In genomic region chr12:93140309-93140708, GRCh38 we compare ENCODE assay signal across 19 cellular contexts.
DNase-seq lines count a peak whose midpoint lies in the region; ATAC-seq, FAIRE-seq and TF ChIP-seq lines count a peak whose summit lies in the region.
"Had no signal": no experiment of that assay in that cellular context is flagged by ENCODE, and none has a peak within 500 bp of the region (broad histone marks: within the 10 kb centered on the region; RNA-seq: fewer than 3 reads in every experiment).

No MANE protein-coding gene starts in this region.

- H3K4me3 ChIP-seq in kidney (ENCODE audit: low read length in 2 of 2) (no peak overlapping the region), liver (ENCODE audit: low read depth in 1 of 3, low read length in 3 of 3) (no peak overlapping the region), upper lobe of right lung (no peak overlapping the region), small intestine (ENCODE audit: low read depth in 1 of 2, low read length in 2 of 2) (no peak overlapping the region)
- H3K4me3 ChIP-seq: GM23338 had no signal

- H3K4me3 Mint-ChIP-seq in nephron progenitor cell = no peak overlapping the region
- H3K4me3 Mint-ChIP-seq in osteocyte (ENCODE audit: unreplicated experiment) = no peak overlapping the region
- H3K4me3 Mint-ChIP-seq: CD4-positive, alpha-beta T cell; GM23338 had no signal

- DNase-seq in kidney (no peak), nephron progenitor cell (no peak), upper lobe of right lung (no peak), osteocyte (ENCODE audit: extremely low spot score, unreplicated experiment) (no peak), small intestine (no peak)
- no peak for DNase-seq in effector CD4-positive, alpha-beta T cell
- DNase-seq: ACHN; BE2C; Caco-2; CD4-positive, alpha-beta T cell; HCEC 1CT; IMR-90 had no signal

- H3K27me3 ChIP-seq in liver (ENCODE audit: control insufficient read depth in 4 of 4, insufficient read depth in 4 of 4, low read length in 3 of 4) (no peaks in the 10 kb centered on the region), upper lobe of right lung (no peaks in the 10 kb centered on the region), small intestine (ENCODE audit: control insufficient read depth in 2 of 2, insufficient read depth in 2 of 2, low read length in 2 of 2) (no peaks in the 10 kb centered on the region)
- H3K27me3 ChIP-seq: BE2C had no signal

- H3K27ac Mint-ChIP-seq in nephron progenitor cell = peak overlapping the region; percentile 76
- H3K27ac Mint-ChIP-seq in osteocyte (ENCODE audit: unreplicated experiment) = no peak overlapping the region
- H3K27ac Mint-ChIP-seq: CD4-positive, alpha-beta T cell; GM23338 had no signal

- peaks cover 9% of the 10 kb centered on the region for H3K9me3 Mint-ChIP-seq in nephron progenitor cell
- no peaks in the 10 kb centered on the region for H3K9me3 Mint-ChIP-seq in osteocyte (ENCODE audit: unreplicated experiment)
- H3K9me3 Mint-ChIP-seq: GM23338 had no signal

- H3K27me3 Mint-ChIP-seq in nephron progenitor cell (ENCODE audit: low read depth, poor library complexity) = peaks cover 3% of the 10 kb centered on the region
- H3K27me3 Mint-ChIP-seq in osteocyte (ENCODE audit: unreplicated experiment) = peaks cover 3% of the 10 kb centered on the region
- H3K27me3 Mint-ChIP-seq: CD4-positive, alpha-beta T cell had no signal

- peaks cover 55% of the 10 kb centered on the region for H3K4me1 Mint-ChIP-seq in nephron progenitor cell
- peaks cover 24% of the 10 kb centered on the region for H3K4me1 Mint-ChIP-seq in osteocyte (ENCODE audit: unreplicated experiment)
- H3K4me1 Mint-ChIP-seq: GM23338 had no signal

- H3K27ac ChIP-seq in kidney (ENCODE audit: low read depth in 2 of 2, low read length in 2 of 2) (peak overlapping the region; percentile 2 to 6), liver (ENCODE audit: low read depth in 1 of 2, low read length in 2 of 2) (no peak overlapping the region), upper lobe of right lung (no peak overlapping the region), small intestine (ENCODE audit: low read depth in 1 of 2, low read length in 1 of 2) (no peak overlapping the region)

- TF ChIP-seq CTCF in kidney (IDR thresholded peaks at IDR 0.05; ENCODE audit: borderline replicate concordance, extremely low read depth, insufficient read depth) = no peak
- no peak for TF ChIP-seq CTCF in liver (IDR thresholded peaks at IDR 0.05; ENCODE audit: low read depth, low read length, missing input control)
- TF ChIP-seq CTCF in nephron progenitor cell (IDR thresholded peaks at IDR 0.05) = no peak
- no peak for TF ChIP-seq CTCF in upper lobe of right lung (IDR thresholded peaks at IDR 0.05)
- no peak for TF ChIP-seq CTCF in osteocyte (IDR thresholded peaks at IDR 0.05)

- no peaks in the 10 kb centered on the region for H3K36me3 ChIP-seq in kidney (ENCODE audit: control insufficient read depth in 1 of 2, insufficient read depth in 2 of 2, low read length in 2 of 2)
- no peaks in the 10 kb centered on the region for H3K36me3 ChIP-seq in liver (ENCODE audit: control insufficient read depth in 4 of 4, insufficient read depth in 3 of 4, low read depth in 1 of 4, low read length in 3 of 4)
- no peaks in the 10 kb centered on the region for H3K36me3 ChIP-seq in upper lobe of right lung
- no peaks in the 10 kb centered on the region for H3K36me3 ChIP-seq in small intestine (ENCODE audit: control insufficient read depth in 2 of 2, insufficient read depth in 2 of 2, low read length in 2 of 2)
- H3K36me3 ChIP-seq: BE2C had no signal

- no peak for ATAC-seq in upper lobe of right lung
- ATAC-seq: GM23338 had no signal

- H3K9ac ChIP-seq in kidney (ENCODE audit: low read length in 2 of 2) (no peak overlapping the region), liver (ENCODE audit: low read depth in 1 of 2, low read length in 2 of 2) (no peak overlapping the region)

- FAIRE-seq in kidney (lab: Jason Lieb, UNC) (no peak), small intestine (lab: Jason Lieb, UNC) (no peak)
- FAIRE-seq: A204.1, D721Med, G401.6, GM12891, H54 had no signal

- peaks cover 5% of the 10 kb centered on the region for H3K36me3 Mint-ChIP-seq in nephron progenitor cell (ENCODE audit: low read depth)
- no peaks in the 10 kb centered on the region for H3K36me3 Mint-ChIP-seq in osteocyte (ENCODE audit: unreplicated experiment)

- WGBS in liver = 98% methylated on average over 1 of the region's 1 CpG
- 90 to 100% (median 98%) methylated on average over 1 of the region's 1 CpG for WGBS in small intestine, 3 donors

- TF ChIP-seq RAD21 in liver (IDR thresholded peaks at IDR 0.05) = no peak

- peaks cover 13 to 48% of the 10 kb centered on the region in 2 donors for H3K4me1 ChIP-seq in kidney (ENCODE audit: control insufficient read depth in 1 of 2, insufficient read depth in 1 of 2, low read depth in 1 of 2, low read length in 2 of 2)
- peaks cover 1 to 49% (median 33%) of the 10 kb centered on the region in 4 donors for H3K4me1 ChIP-seq in liver (ENCODE audit: control insufficient read depth in 4 of 4, insufficient read depth in 4 of 4, low read length in 3 of 4)
- H3K4me1 ChIP-seq in upper lobe of right lung = peaks cover 4% of the 10 kb centered on the region
- H3K4me1 ChIP-seq in small intestine (ENCODE audit: control insufficient read depth in 2 of 2, insufficient read depth in 1 of 2, low read depth in 1 of 2, low read length in 1 of 2) = peaks cover 0 to under 1% of the 10 kb centered on the region in 2 donors

- intact Hi-C loops in kidney (cut with DNase I) = no loop called here
- intact Hi-C loops in upper lobe of right lung (cut with DNase I) = no loop called here

- H3K9me3 ChIP-seq in kidney (ENCODE audit: control insufficient read depth in 1 of 2, low read length in 2 of 2) (no peaks in the 10 kb centered on the region), liver (ENCODE audit: control insufficient read depth in 4 of 4, low read length in 3 of 4) (no peaks in the 10 kb centered on the region), upper lobe of right lung (no peaks in the 10 kb centered on the region), small intestine (ENCODE audit: control insufficient read depth, low read depth) (no peaks in the 10 kb centered on the region)
- H3K9me3 ChIP-seq: BE2C, Caco-2 had no signal

TF ChIP-seq in liver, 16 proteins besides CTCF, POLR2A, EP300 and RAD21:
- TF ChIP-seq HNF4G (IDR thresholded peaks at IDR 0.05) (peak; percentile 58), SP1 (IDR thresholded peaks at IDR 0.05) (no peak), HNF4A (conservative IDR thresholded peaks at IDR 0.05) (peak; percentile 80 to 89), RXRA (IDR thresholded peaks at IDR 0.05) (peak; percentile 35 to 48)

Comparison
In these comparisons a context has a peak if more than half of its experiments do, and no peak if none do; other contexts are left out.
1. H3K27ac ChIP-seq: peak in kidney (2 of 2); none in liver (0 of 2), upper lobe of right lung (single experiment) and small intestine (0 of 2).